In the genomic region with DNA sequence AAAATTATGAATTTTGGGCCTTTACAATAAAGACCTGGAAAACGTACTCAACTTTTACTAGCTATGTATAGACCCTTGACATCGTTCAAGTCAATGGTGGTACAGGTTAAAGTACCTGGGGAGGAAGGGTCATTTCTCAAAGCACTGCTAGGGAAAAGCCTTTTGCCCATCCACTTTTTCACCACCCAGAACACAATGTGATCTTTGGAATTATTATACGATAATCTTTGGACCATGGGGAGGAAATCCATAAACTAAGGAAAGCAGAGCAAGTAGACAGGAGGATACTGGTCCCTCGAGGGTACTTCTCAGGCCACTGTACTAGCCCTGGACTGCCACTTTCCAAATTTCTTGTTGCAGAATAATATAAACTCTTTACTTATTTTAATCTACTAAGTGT, we compare ENCODE assay signal across 24 cellular contexts. TPM values are rescaled to one million over a fixed set of nuclear protein-coding genes. Genes with fewer than 3 reads are reported as not detected.
DNase-seq lines count a peak whose midpoint lies in the region; ATAC-seq, FAIRE-seq and TF ChIP-seq lines count a peak whose summit lies in the region.
"Had no signal": no experiment of that assay in that cellular context is flagged by ENCODE, and none has a peak within 500 bp of the region (broad histone marks: within the 10 kb centered on the region; RNA-seq: fewer than 3 reads in every experiment).

No MANE protein-coding gene starts in this region.

- H3K4me1 Mint-ChIP-seq in activated CD4-positive, alpha-beta T cell treated with anti-CD3 and anti-CD28 coated beads, Interleukin-2, amount 10 ng/mL, durations not matched to agents 7 days and 5 days = peaks cover 3% of the 10 kb centered on the region

- H3K79me2 ChIP-seq in OCI-LY3 (ENCODE audit: low read length) = peaks cover 73% of the 10 kb centered on the region

- H3K27me3 ChIP-seq in OCI-LY3 (ENCODE audit: low read depth, low read length) (no peaks in the 10 kb centered on the region), pancreas (no peaks in the 10 kb centered on the region)
- H3K27me3 ChIP-seq: BLaER1 treated with 17β-estradiol and CSF1 and Interleukin-3, amounts not matched to agents 10 nM and 100 nM; MG63 had no signal

- no peak overlapping the region for H3K27ac Mint-ChIP-seq in activated CD4-positive, alpha-beta T cell treated with anti-CD3 and anti-CD28 coated beads, Interleukin-2, amount 10 ng/mL, durations not matched to agents 7 days and 5 days
- H3K27ac Mint-ChIP-seq: CD4-positive, alpha-beta T cell had no signal

- FAIRE-seq in pancreas (lab: Jason Lieb, UNC) (no peak), H54 (lab: Jason Lieb, UNC) (no peak)
- FAIRE-seq: G401.6, HTR-8/SVneo had no signal

- TF ChIP-seq POLR2A in H54 (IDR thresholded peaks at IDR 0.05; ENCODE audit: low read depth, low read length) = no peak

- H3K36me3 Mint-ChIP-seq in activated CD4-positive, alpha-beta T cell treated with anti-CD3 and anti-CD28 coated beads, Interleukin-2, amount 10 ng/mL, durations not matched to agents 7 days and 5 days (ENCODE audit: low read depth) = no peaks in the 10 kb centered on the region

- peak overlapping the region; percentile 18; the same call in 1 of the 2 replicates for H3K9ac ChIP-seq in OCI-LY3 (ENCODE audit: low read length)
- H3K9ac ChIP-seq: BLaER1 treated with 17β-estradiol and CSF1 and Interleukin-3, amounts not matched to agents 10 nM and 100 nM had no signal

- H4K20me1 ChIP-seq in OCI-LY3 (ENCODE audit: insufficient read depth, low read length) = no peaks in the 10 kb centered on the region

- peak overlapping the region; percentile 5; the same call in 1 of the 2 replicates for H3K4me3 ChIP-seq in OCI-LY3 (ENCODE audit: low read length)
- no peak overlapping the region for H3K4me3 ChIP-seq in pancreas
- H3K4me3 ChIP-seq: BLaER1 treated with 17β-estradiol and CSF1 and Interleukin-3, amounts not matched to agents 10 nM and 100 nM; MG63 had no signal

- H3K27me3 Mint-ChIP-seq in activated CD4-positive, alpha-beta T cell treated with anti-CD3 and anti-CD28 coated beads, Interleukin-2, amount 10 ng/mL, durations not matched to agents 7 days and 5 days = no peaks in the 10 kb centered on the region
- H3K27me3 Mint-ChIP-seq: CD4-positive, alpha-beta T cell had no signal

- TF ChIP-seq CTCF in 22Rv1 (IDR thresholded peaks at IDR 0.05) (no peak), OCI-LY3 (IDR thresholded peaks at IDR 0.05; ENCODE audit: low read depth, low read length) (no peak), pancreas (IDR thresholded peaks at IDR 0.05) (no peak)

- intact Hi-C loops in left colon (cut with DNase I, micrococcal nuclease) (no loop called here), pancreas (cut with DNase I) (no loop called here)

- no peak overlapping the region for H3K4me3 Mint-ChIP-seq in activated CD4-positive, alpha-beta T cell treated with anti-CD3 and anti-CD28 coated beads, Interleukin-2, amount 10 ng/mL, durations not matched to agents 7 days and 5 days
- H3K4me3 Mint-ChIP-seq: CD4-positive, alpha-beta T cell had no signal

- WGBS in pancreas, 2 donors = 54 to 58% methylated on average over 4 of the region's 4 CpGs

- H3K4me1 ChIP-seq in OCI-LY3 (ENCODE audit: low read length) = peaks cover 80% of the 10 kb centered on the region
- peaks cover 59 to 77% (median 70%) of the 10 kb centered on the region in 3 donors for H3K4me1 ChIP-seq in pancreas
- H3K4me1 ChIP-seq: BLaER1 treated with 17β-estradiol and CSF1 and Interleukin-3, amounts not matched to agents 10 nM and 100 nM had no signal

- H3K27ac ChIP-seq in 22Rv1 (peak overlapping the region; percentile 98), OCI-LY3 (ENCODE audit: low read length) (peak overlapping the region; percentile 82), pancreas (peak overlapping the region in 2 of 4 donors; percentile 29 to 57)
- H3K27ac ChIP-seq: BLaER1 treated with 17β-estradiol and CSF1 and Interleukin-3, amounts not matched to agents 10 nM and 100 nM; RWPE1 had no signal

- H2AFZ ChIP-seq in OCI-LY3 (ENCODE audit: low read depth, low read length) = no peak overlapping the region

- POLR2A ChIA-PET in activated CD4-positive, alpha-beta T cell treated with anti-CD3 and anti-CD28 coated beads, Interleukin-2, amount 10 ng/mL, durations not matched to agents 7 days and 5 days (lab: Charles Lee) = no interaction called here

- H3K9me3 Mint-ChIP-seq in activated CD4-positive, alpha-beta T cell treated with anti-CD3 and anti-CD28 coated beads, Interleukin-2, amount 10 ng/mL, durations not matched to agents 7 days and 5 days = no peaks in the 10 kb centered on the region
- H3K9me3 Mint-ChIP-seq: CD4-positive, alpha-beta T cell had no signal

- peak overlapping the region; percentile 80 for H3K4me2 ChIP-seq in OCI-LY3 (ENCODE audit: low read length)
- H3K4me2 ChIP-seq: BLaER1 treated with 17β-estradiol and CSF1 and Interleukin-3, amounts not matched to agents 10 nM and 100 nM had no signal

- no peaks in the 10 kb centered on the region for H3K36me3 ChIP-seq in OCI-LY3 (replicated peaks; ENCODE audit: low read depth, low read length)
- H3K36me3 ChIP-seq in pancreas = no peaks in the 10 kb centered on the region
- H3K36me3 ChIP-seq: BLaER1 treated with 17β-estradiol and CSF1 and Interleukin-3, amounts not matched to agents 10 nM and 100 nM; MG63 had no signal

- DNase-seq in left colon = no peak
- DNase-seq in pancreas = no peak
- no peak for DNase-seq in H54 (ENCODE audit: insufficient read length, low spot score)
- no peak for DNase-seq in activated CD4-positive, alpha-beta T cell treated with anti-CD3 and anti-CD28 coated beads, Interleukin-2, amount 10 ng/mL, durations not matched to agents 7 days and 5 days
- no peak for DNase-seq in HK-2 (ENCODE audit: unreplicated experiment)
- DNase-seq: CD4-positive, alpha-beta T cell; GOT3; HCEC 1CT; KG1; MG63; NCI-H1105 treated with DMSO at 0.1 percent for 48 hours; NCI-H146; NCI-H2029; NCI-H446; NCI-H526 treated with DMSO at 0.1 percent for 48 hours; SHP77 had no signal

- ATAC-seq in left colon (peak; percentile 69), pancreas (peak in 3 of 4 donors; percentile 15 to 23 (median 16)), HG03280 (IDR thresholded peaks at IDR 0.05; ENCODE audit: unreplicated experiment) (no peak)
- ATAC-seq: Panc1 had no signal

- CTCF ChIA-PET in activated CD4-positive, alpha-beta T cell treated with anti-CD3 and anti-CD28 coated beads, Interleukin-2, amount 10 ng/mL, durations not matched to agents 7 days and 5 days (lab: Charles Lee) = interaction anchor here (1.0 kb wide), 1 partner anchor 13 kb away, joined by 3 read pairs; no protein-coding TSS in a partner anchor

- no peaks in the 10 kb centered on the region for H3K9me3 ChIP-seq in OCI-LY3 (ENCODE audit: insufficient read depth, low read length)
- H3K9me3 ChIP-seq in pancreas = no peaks in the 10 kb centered on the region
- H3K9me3 ChIP-seq: BLaER1 treated with 17β-estradiol and CSF1 and Interleukin-3, amounts not matched to agents 10 nM and 100 nM; MG63 had no signal

RNA-seq across cellular contexts. Expression of a gene that starts 39.5 kb away (rescaled TPM):
- total RNA-seq in left colon (10 to 100 TPM; 46.8 to 60.7 TPM), pancreas (10 to 100 TPM; 18.8 to 31.5 (median 23.1) TPM)
- polyA plus RNA-seq in pancreas = 10 to 100 TPM in 1 of 2 donors, 1 to 10 TPM in 1; 9.7 to 25.9 TPM
- total RNA-seq in activated CD4-positive, alpha-beta T cell treated with anti-CD3 and anti-CD28 coated beads, Interleukin-2, amount 10 ng/mL, durations not matched to agents 7 days and 5 days = 10 to 100 TPM; 14.5 to 16.1 TPM
